34 cellular contexts compared by ENCODE assay signal in genomic region chr4:22245294-22245693, GRCh38.
"Had no signal": no experiment of that assay in that cellular context is flagged by ENCODE, and none has a peak within 500 bp of the region (broad histone marks: within the 10 kb centered on the region; RNA-seq: fewer than 3 reads in every experiment).

No MANE protein-coding gene starts in this region.

- H3K9me3 ChIP-seq: MG63 had no signal

- H3K4me3 ChIP-seq: MG63 had no signal

- H3K4me2 ChIP-seq: KMS-11 had no signal

- H3K9ac ChIP-seq: KMS-11 had no signal

- H3K27ac ChIP-seq: KMS-11 had no signal

- H3K27me3 ChIP-seq: MG63 had no signal

- DNase-seq: Karpas-422, Kasumi-1, KG1, MG63, MM.1S, MV-4-11, NCI-H1048, NCI-H1092, NCI-H1092 treated with DMSO at 0.1 percent for 48 hours, NCI-H1105, NCI-H1105 treated with DMSO at 0.1 percent for 48 hours, NCI-H1417, NCI-H1417 treated with DMSO at 0.1 percent for 48 hours, NCI-H1436, NCI-H1436 treated with DMSO at 0.1 percent for 48 hours, NCI-H146, NCI-H1694, NCI-H1694 treated with DMSO at 0.1 percent for 48 hours, NCI-H187, NCI-H187 treated with DMSO at 0.1 percent for 48 hours, NCI-H1930, NCI-H2029, NCI-H2029 treated with DMSO at 0.1 percent for 48 hours, NCI-H2081, NCI-H2081 treated with DMSO at 0.1 percent for 48 hours, NCI-H2107, NCI-H2171, NCI-H2171 treated with DMSO at 0.1 percent for 48 hours, NCI-H2227 treated with DMSO at 0.1 percent for 48 hours, NCI-H226, NCI-H345, NCI-H446, NCI-H446 treated with DMSO at 0.1 percent for 48 hours had no signal

- H3K36me3 ChIP-seq: MG63 had no signal
